ENCODE assay signal across 8 cellular contexts in genomic region chr6:142855877-142856606, GRCh38.
DNase-seq lines count a peak whose midpoint lies in the region; ATAC-seq lines count a peak whose summit lies in the region.

No MANE protein-coding gene starts in this region.

- no peaks in the 10 kb centered on the region for H3K27me3 Mint-ChIP-seq in central memory CD8-positive, alpha-beta T cell

- H3K4me1 Mint-ChIP-seq in central memory CD8-positive, alpha-beta T cell = peaks cover 89% of the 10 kb centered on the region

- H3K4me3 Mint-ChIP-seq in central memory CD8-positive, alpha-beta T cell = peak overlapping the region; percentile 76

- ATAC-seq in GM19468 (IDR thresholded peaks at IDR 0.05; ENCODE audit: extremely low read depth, unreplicated experiment) = peak; percentile 13
- peak; percentile 22 for ATAC-seq in HG03439 (IDR thresholded peaks at IDR 0.05; ENCODE audit: unreplicated experiment)
- peak; percentile 5 for ATAC-seq in central memory CD8-positive, alpha-beta T cell (replicated peaks; ENCODE audit: extremely low read depth, poor library complexity, severe bottlenecking)
- ATAC-seq in HG03521 (IDR thresholded peaks at IDR 0.05; ENCODE audit: unreplicated experiment) = no peak

- DNase-seq in central memory CD8-positive, alpha-beta T cell (ENCODE audit: low spot score in 2 of 2) = peak in 1 of 2 donors; percentile 20
- DNase-seq in HuH-7 (ENCODE audit: low spot score) = no peak
- DNase-seq in NCI-H187 treated with DMSO at 0.1 percent for 48 hours (lab: John Stamatoyannopoulos, UW) = no peak
- no peak for DNase-seq in HUDEP-2 (lab: John Stamatoyannopoulos, UW; ENCODE audit: unreplicated experiment in 76 of 76)

- no peaks in the 10 kb centered on the region for H3K9me3 Mint-ChIP-seq in central memory CD8-positive, alpha-beta T cell

- peak overlapping the region; percentile 28; the same call in 1 of the 2 replicates for H3K4me3 ChIP-seq in GM08714 (ENCODE audit: low read length)

- H3K36me3 Mint-ChIP-seq in central memory CD8-positive, alpha-beta T cell (ENCODE audit: insufficient read depth) = peaks cover 18% of the 10 kb centered on the region

- H3K27ac Mint-ChIP-seq in central memory CD8-positive, alpha-beta T cell (ENCODE audit: low read depth) = peak overlapping the region; percentile 95
